Comparison of ENCODE assay signal across 16 cellular contexts in the genomic region with DNA sequence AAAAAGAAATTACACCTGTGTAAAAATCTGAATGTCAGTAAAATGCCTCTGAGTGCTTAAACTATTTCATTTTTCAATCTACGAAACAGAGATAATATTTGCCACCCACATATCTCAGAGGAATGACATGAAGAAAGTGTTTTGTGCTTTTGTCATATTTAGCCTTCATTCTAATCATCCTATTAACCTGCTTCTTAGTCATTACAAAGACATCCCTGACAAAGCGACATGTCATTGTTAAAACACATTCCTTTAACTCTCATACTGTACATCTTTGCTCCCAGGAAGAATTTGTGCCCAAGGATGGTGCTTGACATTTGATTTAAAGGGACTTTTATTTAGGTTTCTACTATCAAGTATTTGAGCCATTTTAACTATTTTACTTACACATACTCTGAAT.
"Had no signal": no experiment of that assay in that cellular context is flagged by ENCODE, and none has a peak within 500 bp of the region (broad histone marks: within the 10 kb centered on the region; RNA-seq: fewer than 3 reads in every experiment).

No MANE protein-coding gene starts in this region.

- H3K9me3 ChIP-seq: mucosa of descending colon, sigmoid colon, tibial artery had no signal

- H3K36me3 ChIP-seq: colonic mucosa, heart left ventricle, sigmoid colon, tibial artery had no signal

- H3K4me3 ChIP-seq: colonic mucosa, heart left ventricle, mucosa of descending colon, sigmoid colon, tibial artery had no signal

- H3K4me1 ChIP-seq: colonic mucosa, heart left ventricle, sigmoid colon, tibial artery had no signal

- DNase-seq: activated CD4-positive, alpha-beta memory T cell treated with anti-CD3 and anti-CD28 coated beads for 36 hours; activated CD4-positive, alpha-beta T cell treated with anti-CD3 and anti-CD28 coated beads for 36 hours; activated naive CD4-positive, alpha-beta T cell; activated naive CD8-positive, alpha-beta T cell treated with anti-CD3 and anti-CD28 coated beads, Interleukin-2, amount 10 ng/mL, durations not matched to agents 7 days and 5 days; activated T-cell treated with anti-CD3 and anti-CD28 coated beads for 4 hours; colonic mucosa; endodermal cell; heart left ventricle; immature natural killer cell; mucosa of descending colon; naive B cell; sigmoid colon; stimulated activated naive CD8-positive, alpha-beta T cell treated with anti-CD3 and anti-CD28 coated beads, Interleukin-15, Interleukin-2, amounts not matched to agents 100 U/mL and 50 U/mL, for 24 hours; substantia nigra; tibial artery had no signal

- ATAC-seq: activated CD4-positive, alpha-beta T cell treated with anti-CD3 and anti-CD28 coated beads for 36 hours; heart left ventricle; mucosa of descending colon; stimulated activated naive CD8-positive, alpha-beta T cell treated with anti-CD3 and anti-CD28 coated beads, Interleukin-15, Interleukin-2, amounts not matched to agents 100 U/mL and 50 U/mL, for 24 hours; WTC11 had no signal

- H3K27me3 ChIP-seq: colonic mucosa, heart left ventricle, sigmoid colon, tibial artery had no signal

- H3K27ac ChIP-seq: colonic mucosa, heart left ventricle, sigmoid colon, tibial artery had no signal
